8 cellular contexts compared by ENCODE assay signal in genomic region chr11:66466225-66467033, GRCh38. TPM values are rescaled to one million over a fixed set of nuclear protein-coding genes. Genes with fewer than 3 reads are reported as not detected.
DNase-seq lines count a peak whose midpoint lies in the region; ATAC-seq and TF ChIP-seq lines count a peak whose summit lies in the region.

PELI3 (plus strand) TSS chr11:66466905; CDS start chr11:66468129, 1,224 bp downstream.

- H3K9me3 Mint-ChIP-seq in T-cell, result peaks cover 0 to 5% (median 0%) of the 10 kb centered on the region in 3 donors
- no peaks in the 10 kb centered on the region for H3K9me3 Mint-ChIP-seq in progenitor cell of endocrine pancreas (ENCODE audit: low read depth)

- peak within 1 kb of the TSS; percentile 24 to 83 (median 77) for H3K27ac ChIP-seq in upper lobe of left lung

- H3K27ac Mint-ChIP-seq in T-cell (peak within 1 kb of the TSS; percentile 85 to 91), progenitor cell of endocrine pancreas (peak within 1 kb of the TSS; percentile 79)

- H3K36me3 ChIP-seq in GM06990 (ENCODE audit: control insufficient read depth, insufficient read depth, low read length) (no peaks in the 10 kb centered on the region), upper lobe of left lung (peaks cover 0 to 4% (median 0%) of the 10 kb centered on the region in 4 donors)

- TF ChIP-seq CTCF in GM06990 (IDR thresholded peaks at IDR 0.05; ENCODE audit: insufficient read depth, low read length, poor library complexity, severe bottlenecking), result no peak
- TF ChIP-seq CTCF in progenitor cell of endocrine pancreas (IDR thresholded peaks at IDR 0.05; ENCODE audit: unreplicated experiment), result no peak
- no peak for TF ChIP-seq CTCF in upper lobe of left lung (IDR thresholded peaks at IDR 0.05)

- H3K4me1 ChIP-seq in upper lobe of left lung, result peaks cover 10 to 23% (median 15%) of the 10 kb centered on the region in 4 donors

- TF ChIP-seq EP300 in upper lobe of left lung (IDR thresholded peaks at IDR 0.05), result no peak

- H3K36me3 Mint-ChIP-seq in T-cell, result peaks cover 5% of the 10 kb centered on the region
- H3K36me3 Mint-ChIP-seq in progenitor cell of endocrine pancreas (ENCODE audit: insufficient read depth), result peaks cover 2% of the 10 kb centered on the region

- WGBS in upper lobe of left lung, 2 donors, result 0% methylated on average over 24 to 29 of the region's 63 CpGs

- H3K27me3 Mint-ChIP-seq in T-cell (no peaks in the 10 kb centered on the region), progenitor cell of endocrine pancreas (peaks cover 7% of the 10 kb centered on the region)

- peak; percentile 86 for ATAC-seq in HG02623 (IDR thresholded peaks at IDR 0.05; ENCODE audit: unreplicated experiment)
- ATAC-seq in T-cell (replicated peaks in 1 of 4), result peak; percentile 88 to 93 (median 90)
- ATAC-seq in left ventricle myocardium superior, result peak; percentile 98
- ATAC-seq in upper lobe of left lung (ENCODE audit: low FRiP score in 2 of 2), result peak; percentile 98 to 99

- peak within 1 kb of the TSS; percentile 83 to 89 (median 88) for H3K4me3 Mint-ChIP-seq in T-cell
- peak within 1 kb of the TSS; percentile 85 for H3K4me3 Mint-ChIP-seq in progenitor cell of endocrine pancreas (ENCODE audit: low read depth)

- POLR2A ChIA-PET in T-cell (lab: Charles Lee), result interaction anchor here (0.5 to 1.1 kb wide), 12 partner anchors 13 to 854 kb away, joined by 3 to 16 read pairs (median 5); partner anchors contain the start of genes RBM4 (in 2 of the 2), BBS1 (in 1 of the 2), DPP3 (in 1 of the 2) and MRPL11 (in 1 of the 2)

- H3K27me3 ChIP-seq in GM06990 (replicated peaks; ENCODE audit: control insufficient read depth, insufficient read depth, low read length) (no peaks in the 10 kb centered on the region), upper lobe of left lung (no peaks in the 10 kb centered on the region)

- DNase-seq in GM06990 (ENCODE audit: extremely low read depth, insufficient read length) (peak; percentile 89), NCI-H1105 (lab: John Stamatoyannopoulos, UW) (peak; percentile 79), T-cell (peak; percentile 83 to 97 (median 92)), amniotic stem cell (lab: John Stamatoyannopoulos, UW) (peak; percentile 66), left ventricle myocardium superior (peak; percentile 95), progenitor cell of endocrine pancreas (ENCODE audit: low spot score, unreplicated experiment) (peak; percentile 92), upper lobe of left lung (peak; percentile 95 to 98)

- H3K4me3 ChIP-seq in GM06990 (replicated peaks; ENCODE audit: low read depth, low read length) (peak within 1 kb of the TSS; percentile 62), upper lobe of left lung (peak within 1 kb of the TSS; percentile 51 to 98 (median 81))

- H3K4me1 Mint-ChIP-seq in T-cell (peaks cover 20 to 30% (median 25%) of the 10 kb centered on the region in 3 donors), progenitor cell of endocrine pancreas (ENCODE audit: low read depth) (peaks cover 4% of the 10 kb centered on the region)

- H3K9me3 ChIP-seq in upper lobe of left lung, result no peaks in the 10 kb centered on the region

- CTCF ChIA-PET in T-cell (lab: Charles Lee), result interaction anchor here (0.6 to 1.7 kb wide), 21 partner anchors 12 to 936 kb away, joined by 3 to 13 read pairs (median 5); partner anchors contain the start of genes ACTN3 (in 1 of the 2), DPP3 (in 1 of the 2) and MRPL11 (in 1 of the 2)

- TF ChIP-seq POLR2A in upper lobe of left lung (IDR thresholded peaks at IDR 0.05), result peak in 1 of 4 donors; percentile 63

- intact Hi-C loops in left ventricle myocardium superior (cut with micrococcal nuclease), result no loop called here

RNA-seq across cellular contexts. Expression of gene PELI3, which starts in this region (rescaled TPM):
- total RNA-seq in T-cell (10 to 100 TPM; 12.9 to 22.0 (median 13.8) TPM), left ventricle myocardium superior (10.9 TPM), progenitor cell of endocrine pancreas (16.9 and 17.8 TPM in 2 replicates), upper lobe of left lung (10 to 100 TPM; 14.9 to 19.6 (median 16.9) TPM)

Comparison
In these comparisons a context has a peak if more than half of its experiments do, and no peak if none do; other contexts are left out.
1. Peak in every context shown above with its lines: DNase-seq, ATAC-seq, H3K4me3 ChIP-seq and H3K27ac ChIP-seq.